ENCODE assay signal across 1 cellular context in the genomic region with DNA sequence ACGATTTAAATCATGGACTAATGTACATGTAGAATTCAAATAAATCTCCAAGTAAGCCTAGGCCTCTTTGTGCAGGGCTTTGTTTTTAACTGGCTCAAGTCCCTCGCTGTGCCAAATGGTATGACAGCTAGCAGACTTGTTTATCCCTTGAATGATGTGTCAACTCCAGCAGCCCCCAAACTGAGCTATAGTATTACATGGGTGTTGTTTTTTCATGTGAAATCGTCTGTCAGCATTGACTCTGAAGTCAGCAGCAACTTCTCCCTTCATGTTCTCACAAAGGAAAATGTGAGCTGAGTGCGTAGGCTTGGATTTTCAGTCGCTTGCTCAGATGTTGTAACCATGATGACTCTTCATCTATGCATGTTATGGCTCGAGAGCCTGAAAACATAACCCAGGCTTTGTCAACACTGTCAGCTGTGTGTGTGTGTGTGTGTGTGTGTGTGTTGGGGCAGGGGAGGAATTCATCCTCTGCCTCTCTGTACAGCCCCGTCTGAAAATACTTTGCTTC.
A peak's percentile ranks its signal among the peaks of the same experiment; 100 is the strongest.
TF ChIP-seq lines count a peak whose summit lies in the region.

No MANE protein-coding gene starts in this region.

TF ChIP-seq in HepG2, 621 proteins besides CTCF, POLR2A, EP300 and RAD21 (continued from another document):
- TF ChIP-seq ZNF790 (CRISPR knock-in tag; IDR thresholded peaks at IDR 0.05; ENCODE audit: borderline replicate concordance), result no peak
- TF ChIP-seq, protein P1, sequence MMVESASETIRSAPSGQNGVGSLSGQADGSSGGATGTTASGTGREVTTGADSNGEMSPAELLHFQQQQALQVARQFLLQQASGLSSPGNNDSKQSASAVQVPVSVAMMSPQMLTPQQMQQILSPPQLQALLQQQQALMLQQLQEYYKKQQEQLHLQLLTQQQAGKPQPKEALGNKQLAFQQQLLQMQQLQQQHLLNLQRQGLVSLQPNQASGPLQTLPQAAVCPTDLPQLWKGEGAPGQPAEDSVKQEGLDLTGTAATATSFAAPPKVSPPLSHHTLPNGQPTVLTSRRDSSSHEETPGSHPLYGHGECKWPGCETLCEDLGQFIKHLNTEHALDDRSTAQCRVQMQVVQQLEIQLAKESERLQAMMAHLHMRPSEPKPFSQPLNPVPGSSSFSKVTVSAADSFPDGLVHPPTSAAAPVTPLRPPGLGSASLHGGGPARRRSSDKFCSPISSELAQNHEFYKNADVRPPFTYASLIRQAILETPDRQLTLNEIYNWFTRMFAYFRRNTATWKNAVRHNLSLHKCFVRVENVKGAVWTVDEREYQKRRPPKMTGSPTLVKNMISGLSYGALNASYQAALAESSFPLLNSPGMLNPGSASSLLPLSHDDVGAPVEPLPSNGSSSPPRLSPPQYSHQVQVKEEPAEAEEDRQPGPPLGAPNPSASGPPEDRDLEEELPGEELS (CRISPR knock-in tag; IDR thresholded peaks at IDR 0.05), result peak; percentile 80
- peak; percentile 13; the same call in 1 of the 2 replicates for TF ChIP-seq CREB1 (IDR thresholded peaks at IDR 0.05)
- TF ChIP-seq CREB1 (CRISPR knock-in tag; IDR thresholded peaks at IDR 0.05), result peak; percentile 56
- TF ChIP-seq, protein P2, sequence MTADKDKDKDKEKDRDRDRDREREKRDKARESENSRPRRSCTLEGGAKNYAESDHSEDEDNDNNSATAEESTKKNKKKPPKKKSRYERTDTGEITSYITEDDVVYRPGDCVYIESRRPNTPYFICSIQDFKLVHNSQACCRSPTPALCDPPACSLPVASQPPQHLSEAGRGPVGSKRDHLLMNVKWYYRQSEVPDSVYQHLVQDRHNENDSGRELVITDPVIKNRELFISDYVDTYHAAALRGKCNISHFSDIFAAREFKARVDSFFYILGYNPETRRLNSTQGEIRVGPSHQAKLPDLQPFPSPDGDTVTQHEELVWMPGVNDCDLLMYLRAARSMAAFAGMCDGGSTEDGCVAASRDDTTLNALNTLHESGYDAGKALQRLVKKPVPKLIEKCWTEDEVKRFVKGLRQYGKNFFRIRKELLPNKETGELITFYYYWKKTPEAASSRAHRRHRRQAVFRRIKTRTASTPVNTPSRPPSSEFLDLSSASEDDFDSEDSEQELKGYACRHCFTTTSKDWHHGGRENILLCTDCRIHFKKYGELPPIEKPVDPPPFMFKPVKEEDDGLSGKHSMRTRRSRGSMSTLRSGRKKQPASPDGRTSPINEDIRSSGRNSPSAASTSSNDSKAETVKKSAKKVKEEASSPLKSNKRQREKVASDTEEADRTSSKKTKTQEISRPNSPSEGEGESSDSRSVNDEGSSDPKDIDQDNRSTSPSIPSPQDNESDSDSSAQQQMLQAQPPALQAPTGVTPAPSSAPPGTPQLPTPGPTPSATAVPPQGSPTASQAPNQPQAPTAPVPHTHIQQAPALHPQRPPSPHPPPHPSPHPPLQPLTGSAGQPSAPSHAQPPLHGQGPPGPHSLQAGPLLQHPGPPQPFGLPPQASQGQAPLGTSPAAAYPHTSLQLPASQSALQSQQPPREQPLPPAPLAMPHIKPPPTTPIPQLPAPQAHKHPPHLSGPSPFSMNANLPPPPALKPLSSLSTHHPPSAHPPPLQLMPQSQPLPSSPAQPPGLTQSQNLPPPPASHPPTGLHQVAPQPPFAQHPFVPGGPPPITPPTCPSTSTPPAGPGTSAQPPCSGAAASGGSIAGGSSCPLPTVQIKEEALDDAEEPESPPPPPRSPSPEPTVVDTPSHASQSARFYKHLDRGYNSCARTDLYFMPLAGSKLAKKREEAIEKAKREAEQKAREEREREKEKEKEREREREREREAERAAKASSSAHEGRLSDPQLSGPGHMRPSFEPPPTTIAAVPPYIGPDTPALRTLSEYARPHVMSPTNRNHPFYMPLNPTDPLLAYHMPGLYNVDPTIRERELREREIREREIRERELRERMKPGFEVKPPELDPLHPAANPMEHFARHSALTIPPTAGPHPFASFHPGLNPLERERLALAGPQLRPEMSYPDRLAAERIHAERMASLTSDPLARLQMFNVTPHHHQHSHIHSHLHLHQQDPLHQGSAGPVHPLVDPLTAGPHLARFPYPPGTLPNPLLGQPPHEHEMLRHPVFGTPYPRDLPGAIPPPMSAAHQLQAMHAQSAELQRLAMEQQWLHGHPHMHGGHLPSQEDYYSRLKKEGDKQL (CRISPR knock-in tag; IDR thresholded peaks at IDR 0.05; ENCODE audit: low read depth), result no peak
- TF ChIP-seq BCL6 (CRISPR knock-in tag; IDR thresholded peaks at IDR 0.05), result no peak
- TF ChIP-seq, protein P3, sequence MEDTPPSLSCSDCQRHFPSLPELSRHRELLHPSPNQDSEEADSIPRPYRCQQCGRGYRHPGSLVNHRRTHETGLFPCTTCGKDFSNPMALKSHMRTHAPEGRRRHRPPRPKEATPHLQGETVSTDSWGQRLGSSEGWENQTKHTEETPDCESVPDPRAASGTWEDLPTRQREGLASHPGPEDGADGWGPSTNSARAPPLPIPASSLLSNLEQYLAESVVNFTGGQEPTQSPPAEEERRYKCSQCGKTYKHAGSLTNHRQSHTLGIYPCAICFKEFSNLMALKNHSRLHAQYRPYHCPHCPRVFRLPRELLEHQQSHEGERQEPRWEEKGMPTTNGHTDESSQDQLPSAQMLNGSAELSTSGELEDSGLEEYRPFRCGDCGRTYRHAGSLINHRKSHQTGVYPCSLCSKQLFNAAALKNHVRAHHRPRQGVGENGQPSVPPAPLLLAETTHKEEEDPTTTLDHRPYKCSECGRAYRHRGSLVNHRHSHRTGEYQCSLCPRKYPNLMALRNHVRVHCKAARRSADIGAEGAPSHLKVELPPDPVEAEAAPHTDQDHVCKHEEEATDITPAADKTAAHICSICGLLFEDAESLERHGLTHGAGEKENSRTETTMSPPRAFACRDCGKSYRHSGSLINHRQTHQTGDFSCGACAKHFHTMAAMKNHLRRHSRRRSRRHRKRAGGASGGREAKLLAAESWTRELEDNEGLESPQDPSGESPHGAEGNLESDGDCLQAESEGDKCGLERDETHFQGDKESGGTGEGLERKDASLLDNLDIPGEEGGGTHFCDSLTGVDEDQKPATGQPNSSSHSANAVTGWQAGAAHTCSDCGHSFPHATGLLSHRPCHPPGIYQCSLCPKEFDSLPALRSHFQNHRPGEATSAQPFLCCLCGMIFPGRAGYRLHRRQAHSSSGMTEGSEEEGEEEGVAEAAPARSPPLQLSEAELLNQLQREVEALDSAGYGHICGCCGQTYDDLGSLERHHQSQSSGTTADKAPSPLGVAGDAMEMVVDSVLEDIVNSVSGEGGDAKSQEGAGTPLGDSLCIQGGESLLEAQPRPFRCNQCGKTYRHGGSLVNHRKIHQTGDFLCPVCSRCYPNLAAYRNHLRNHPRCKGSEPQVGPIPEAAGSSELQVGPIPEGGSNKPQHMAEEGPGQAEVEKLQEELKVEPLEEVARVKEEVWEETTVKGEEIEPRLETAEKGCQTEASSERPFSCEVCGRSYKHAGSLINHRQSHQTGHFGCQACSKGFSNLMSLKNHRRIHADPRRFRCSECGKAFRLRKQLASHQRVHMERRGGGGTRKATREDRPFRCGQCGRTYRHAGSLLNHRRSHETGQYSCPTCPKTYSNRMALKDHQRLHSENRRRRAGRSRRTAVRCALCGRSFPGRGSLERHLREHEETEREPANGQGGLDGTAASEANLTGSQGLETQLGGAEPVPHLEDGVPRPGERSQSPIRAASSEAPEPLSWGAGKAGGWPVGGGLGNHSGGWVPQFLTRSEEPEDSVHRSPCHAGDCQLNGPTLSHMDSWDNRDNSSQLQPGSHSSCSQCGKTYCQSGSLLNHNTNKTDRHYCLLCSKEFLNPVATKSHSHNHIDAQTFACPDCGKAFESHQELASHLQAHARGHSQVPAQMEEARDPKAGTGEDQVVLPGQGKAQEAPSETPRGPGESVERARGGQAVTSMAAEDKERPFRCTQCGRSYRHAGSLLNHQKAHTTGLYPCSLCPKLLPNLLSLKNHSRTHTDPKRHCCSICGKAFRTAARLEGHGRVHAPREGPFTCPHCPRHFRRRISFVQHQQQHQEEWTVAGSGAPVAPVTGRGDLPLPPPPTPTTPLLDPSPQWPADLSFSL (CRISPR knock-in tag; IDR thresholded peaks at IDR 0.05), result peak; percentile 94
- TF ChIP-seq ZNF629 (CRISPR knock-in tag; conservative IDR thresholded peaks at IDR 0.05), result no peak
- TF ChIP-seq FOXA3 (CRISPR knock-in tag; IDR thresholded peaks at IDR 0.05), result peak; percentile 88
- peak; percentile 80 for TF ChIP-seq FOXA1 (IDR thresholded peaks at IDR 0.05)
- peak; percentile 75 for TF ChIP-seq FOXA1 (CRISPR knock-in tag; IDR thresholded peaks at IDR 0.05)
- no peak for TF ChIP-seq NONO (IDR thresholded peaks at IDR 0.05)
- TF ChIP-seq NONO (CRISPR knock-in tag; conservative IDR thresholded peaks at IDR 0.05), result 0 out of 2 replicates have a peak, but pooled peaks have one; percentile 23
- TF ChIP-seq TGIF2 (CRISPR knock-in tag; IDR thresholded peaks at IDR 0.05), result peak; percentile 55; the same call in 1 of the 2 replicates
- peak; percentile 45; the same call in 1 of the 2 replicates for TF ChIP-seq HMG20A (CRISPR knock-in tag; IDR thresholded peaks at IDR 0.05; ENCODE audit: borderline replicate concordance)
- peak; percentile 8; the same call in 1 of the 2 replicates for TF ChIP-seq ZFX (CRISPR knock-in tag; IDR thresholded peaks at IDR 0.05; ENCODE audit: low read depth)
- TF ChIP-seq PHF21A (CRISPR knock-in tag; IDR thresholded peaks at IDR 0.05), result peak; percentile 64
- no peak for TF ChIP-seq DMAP1 (CRISPR knock-in tag; IDR thresholded peaks at IDR 0.05)
TF ChIP-seq in HepG2: peak in this region for 82.
